Comparison of ENCODE assay signal across 8 cellular contexts in the genomic region with DNA sequence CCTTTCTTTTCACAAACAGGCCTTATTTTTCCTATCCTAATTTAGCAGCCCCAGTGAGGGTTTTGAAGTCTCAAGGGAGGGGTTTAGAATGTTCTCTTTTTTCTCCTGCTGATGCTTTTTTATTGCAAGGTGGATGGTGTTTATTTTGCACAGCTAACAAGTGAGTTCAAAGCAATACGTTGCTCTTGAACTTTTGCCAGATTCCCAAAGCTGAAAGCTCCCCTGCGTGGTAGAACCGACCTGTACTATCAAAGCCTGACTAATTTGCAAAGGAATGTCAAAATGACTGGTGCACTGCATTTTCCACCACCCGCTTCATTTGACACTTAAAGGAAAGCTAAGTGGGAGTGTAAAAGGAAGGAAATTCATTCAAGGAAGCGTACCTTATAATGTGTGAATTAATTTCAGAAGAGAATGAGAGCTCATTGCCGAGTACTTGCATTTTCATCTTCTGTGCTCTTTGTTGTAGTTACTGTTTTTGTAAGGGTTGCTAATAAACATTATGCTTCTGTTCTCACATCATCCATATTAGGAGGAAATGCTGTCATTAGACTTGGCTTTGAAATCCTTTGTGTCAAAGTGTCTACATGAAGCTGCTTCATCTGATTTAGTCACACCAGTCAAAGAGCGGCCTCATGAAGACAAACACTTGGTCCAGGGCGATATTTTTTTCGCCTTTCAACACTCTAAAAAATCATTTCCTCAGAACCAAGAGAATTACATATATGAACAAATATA.
DNase-seq lines count a peak whose midpoint lies in the region; ATAC-seq and TF ChIP-seq lines count a peak whose summit lies in the region.

No MANE protein-coding gene starts in this region.

- H3K36me3 ChIP-seq in skeletal muscle satellite cell (ENCODE audit: insufficient read depth, low read length) (no peaks in the 10 kb centered on the region), BE2C (no peaks in the 10 kb centered on the region)

- H3K4me2 ChIP-seq in skeletal muscle satellite cell (ENCODE audit: low read length) = peak overlapping the region; percentile 25

- H3K4me3 ChIP-seq in epithelial cell of proximal tubule (ENCODE audit: low read depth, low read length) (peak overlapping the region; percentile 20), skeletal muscle satellite cell (ENCODE audit: low read length) (no peak overlapping the region), BE2C (ENCODE audit: low read depth, low read length) (no peak overlapping the region)

- DNase-seq in DMS 273 (lab: John Stamatoyannopoulos, UW; ENCODE audit: unreplicated experiment) (peak; percentile 1), DMS 273 treated with DMSO at 0.1 percent for 48 hours (lab: John Stamatoyannopoulos, UW) (no peak), LoVo (ENCODE audit: low spot score) (peak; percentile 79), epithelial cell of proximal tubule (ENCODE audit: low read depth) (peak; percentile 71), HCEC 1CT (no peak), BE2C (no peak)

- H3K9ac ChIP-seq in skeletal muscle satellite cell (ENCODE audit: low read depth, low read length) = no peak overlapping the region

- no peaks in the 10 kb centered on the region for H3K9me3 ChIP-seq in skeletal muscle satellite cell (replicated peaks; ENCODE audit: low read length)
- no peaks in the 10 kb centered on the region for H3K9me3 ChIP-seq in BE2C

- no peaks in the 10 kb centered on the region for H3K27me3 ChIP-seq in skeletal muscle satellite cell (ENCODE audit: control insufficient read depth, insufficient read depth, low read length)
- no peaks in the 10 kb centered on the region for H3K27me3 ChIP-seq in BE2C

- no peak for ATAC-seq in HG03565 (IDR thresholded peaks at IDR 0.05; ENCODE audit: unreplicated experiment)

- H3K4me1 ChIP-seq in skeletal muscle satellite cell (ENCODE audit: control insufficient read depth, insufficient read depth, low read length) (peaks cover 19% of the 10 kb centered on the region), BE2C (no peaks in the 10 kb centered on the region)

- TF ChIP-seq CTCF in epithelial cell of proximal tubule (conservative IDR thresholded peaks at IDR 0.05; ENCODE audit: low read depth, low read length) (no peak), BE2C (IDR thresholded peaks at IDR 0.05; ENCODE audit: low read depth, low read length) (no peak)

Comparison
In these comparisons a context has a peak if more than half of its experiments do, and no peak if none do; other contexts are left out.
1. DNase-seq: peak in DMS 273 (single experiment), LoVo (single experiment) and epithelial cell of proximal tubule (single experiment); none in DMS 273 treated with DMSO at 0.1 percent for 48 hours (single experiment), HCEC 1CT (single experiment) and BE2C (single experiment).